Comparison of ENCODE assay signal across 22 cellular contexts in genomic region chr5:32068561-32068960, GRCh38.
DNase-seq lines count a peak whose midpoint lies in the region; ATAC-seq and TF ChIP-seq lines count a peak whose summit lies in the region.
"Had no signal": no experiment of that assay in that cellular context is flagged by ENCODE, and none has a peak within 500 bp of the region (broad histone marks: within the 10 kb centered on the region; RNA-seq: fewer than 3 reads in every experiment).

No MANE protein-coding gene starts in this region.

- no peak for ATAC-seq in GM19023 (IDR thresholded peaks at IDR 0.05; ENCODE audit: unreplicated experiment)
- ATAC-seq in GM19452 (IDR thresholded peaks at IDR 0.05; ENCODE audit: unreplicated experiment), result no peak
- no peak for ATAC-seq in GM18505 (IDR thresholded peaks at IDR 0.05; ENCODE audit: unreplicated experiment)
- ATAC-seq: GM12878 had no signal

- DNase-seq in dermis microvascular lymphatic vessel endothelial cell (ENCODE audit: low read depth in 2 of 2), result peak; percentile 29 to 84
- peak; percentile 28 for DNase-seq in fibroblast of pulmonary artery (ENCODE audit: low read depth)
- DNase-seq: 8988T; ACHN; BE2C; C1 segment of cervical spinal cord; CD4-positive, alpha-beta memory T cell; CD4-positive, CD25-positive, alpha-beta regulatory T cell; CD8-positive, alpha-beta memory T cell; COR-L47; DMS 273 treated with DMSO at 0.1 percent for 48 hours; DMS153; DMS53; DMS79; DND-41; EL; GDM1 had no signal

- TF ChIP-seq CTCF in fibroblast of pulmonary artery (IDR thresholded peaks at IDR 0.05; ENCODE audit: low read length, missing control alignments), result no peak

- no peak for TF ChIP-seq POLR2A in GM18505 (IDR thresholded peaks at IDR 0.05; ENCODE audit: borderline replicate concordance, extremely low read depth, insufficient read depth, insufficient read length)

- H3K4me3 ChIP-seq in fibroblast of pulmonary artery (replicated peaks; ENCODE audit: low read depth, low read length), result no peak overlapping the region
- H3K4me3 ChIP-seq: BLaER1, GM12878 had no signal
